Comparison of ENCODE assay signal across 10 cellular contexts in the genomic region with DNA sequence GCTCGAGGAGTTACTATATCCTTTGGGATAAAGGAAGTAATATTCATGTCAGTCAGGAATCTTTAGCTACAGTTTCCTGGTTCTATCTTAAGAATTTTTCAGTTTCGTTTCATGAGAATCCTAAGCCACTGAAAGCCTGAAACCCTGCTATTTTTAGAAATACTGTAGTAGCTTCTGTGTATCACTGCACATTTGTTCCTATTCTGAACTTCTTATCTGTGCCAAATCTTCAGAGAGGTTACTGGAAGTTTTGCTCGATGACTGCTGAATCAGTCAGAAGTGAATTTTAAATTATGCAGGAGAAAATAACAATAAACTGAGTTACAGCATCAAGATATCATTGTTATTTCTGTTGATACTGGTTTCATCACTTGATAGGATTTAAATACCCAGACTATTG.
DNase-seq lines count a peak whose midpoint lies in the region; ATAC-seq, FAIRE-seq and TF ChIP-seq lines count a peak whose summit lies in the region.
"Had no signal": no experiment of that assay in that cellular context is flagged by ENCODE, and none has a peak within 500 bp of the region (broad histone marks: within the 10 kb centered on the region; RNA-seq: fewer than 3 reads in every experiment).

No MANE protein-coding gene starts in this region.

- FAIRE-seq in islet of Langerhans (lab: Jason Lieb, UNC): peak; percentile 96

- H3K27ac ChIP-seq in HEK293 (ENCODE audit: extremely low read depth, low read depth, low read length): no peak overlapping the region
- H3K27ac ChIP-seq in CD4-positive, alpha-beta T cell (ENCODE audit: low read depth, low read length): no peak overlapping the region

- no peaks in the 10 kb centered on the region for H3K9me3 Mint-ChIP-seq in activated naive CD8-positive, alpha-beta T cell treated with anti-CD3 and anti-CD28 coated beads, Interleukin-2, amount 50 U/mL, for 24 hours
- no peaks in the 10 kb centered on the region for H3K9me3 Mint-ChIP-seq in CD4-positive, alpha-beta T cell
- H3K9me3 Mint-ChIP-seq: IgD-negative memory B cell had no signal

- H3K27ac Mint-ChIP-seq in activated naive CD8-positive, alpha-beta T cell treated with anti-CD3 and anti-CD28 coated beads, Interleukin-2, amount 50 U/mL, for 24 hours: no peak overlapping the region
- H3K27ac Mint-ChIP-seq in CD4-positive, alpha-beta T cell: no peak overlapping the region
- H3K27ac Mint-ChIP-seq: IgD-negative memory B cell, progenitor cell of endocrine pancreas had no signal

- no peak for TF ChIP-seq CTCF in HEK293 (tag by site-specific recombination; IDR thresholded peaks at IDR 0.05)
- TF ChIP-seq CTCF in CD4-positive, alpha-beta T cell (IDR thresholded peaks at IDR 0.05): no peak

- CTCF ChIA-PET in HEK293 (lab: Yijun Ruan, JAX): no interaction called here
- CTCF ChIA-PET in CD4-positive, alpha-beta T cell (lab: Charles Lee): no interaction called here

- intact Hi-C loops in CD4-positive, alpha-beta T cell (cut with DNase I, micrococcal nuclease): no loop called here

- no peak for ATAC-seq in activated naive CD8-positive, alpha-beta T cell treated with anti-CD3 and anti-CD28 coated beads, Interleukin-2, amount 50 U/mL, for 24 hours
- no peak for ATAC-seq in CD4-positive, alpha-beta T cell (ENCODE audit: poor library complexity)

- DNase-seq in EL: peak; percentile 54
- DNase-seq in OCI-M1 (lab: John Stamatoyannopoulos, UW): peak; percentile 59
- DNase-seq in DMS114 treated with DMSO at 0.1 percent for 48 hours (lab: John Stamatoyannopoulos, UW; ENCODE audit: unreplicated experiment): no peak
- DNase-seq in activated naive CD8-positive, alpha-beta T cell treated with anti-CD3 and anti-CD28 coated beads, Interleukin-2, amount 50 U/mL, for 24 hours: no peak
- no peak for DNase-seq in NK-92 (lab: John Stamatoyannopoulos, UW; ENCODE audit: unreplicated experiment)
- DNase-seq in CD4-positive, alpha-beta T cell: no peak

- H3K36me3 ChIP-seq in HEK293 (ENCODE audit: control insufficient read depth in 2 of 2, insufficient read depth in 1 of 2, low read length in 2 of 2): no peaks in the 10 kb centered on the region

- peaks cover 14% of the 10 kb centered on the region for H3K4me1 ChIP-seq in HEK293 (ENCODE audit: control insufficient read depth, insufficient read depth, low read length)

- no peaks in the 10 kb centered on the region for H3K9me3 ChIP-seq in HEK293 (ENCODE audit: control insufficient read depth, insufficient read depth, low read depth, low read length)
- no peaks in the 10 kb centered on the region for H3K9me3 ChIP-seq in CD4-positive, alpha-beta T cell (ENCODE audit: control insufficient read depth, low read length)

- no peak overlapping the region for H3K4me3 Mint-ChIP-seq in activated naive CD8-positive, alpha-beta T cell treated with anti-CD3 and anti-CD28 coated beads, Interleukin-2, amount 50 U/mL, for 24 hours
- no peak overlapping the region for H3K4me3 Mint-ChIP-seq in CD4-positive, alpha-beta T cell
- H3K4me3 Mint-ChIP-seq: IgD-negative memory B cell had no signal

- no peaks in the 10 kb centered on the region for H3K27me3 Mint-ChIP-seq in activated naive CD8-positive, alpha-beta T cell treated with anti-CD3 and anti-CD28 coated beads, Interleukin-2, amount 50 U/mL, for 24 hours
- peaks cover 12% of the 10 kb centered on the region for H3K27me3 Mint-ChIP-seq in CD4-positive, alpha-beta T cell
- H3K27me3 Mint-ChIP-seq: progenitor cell of endocrine pancreas had no signal

- H3K36me3 Mint-ChIP-seq in activated naive CD8-positive, alpha-beta T cell treated with anti-CD3 and anti-CD28 coated beads, Interleukin-2, amount 50 U/mL, for 24 hours (ENCODE audit: low read depth): no peaks in the 10 kb centered on the region
- H3K36me3 Mint-ChIP-seq in CD4-positive, alpha-beta T cell (ENCODE audit: low read depth): no peaks in the 10 kb centered on the region
- H3K36me3 Mint-ChIP-seq: IgD-negative memory B cell had no signal

- H3K4me3 ChIP-seq in HEK293 (ENCODE audit: low read depth, low read length): no peak overlapping the region

- POLR2A ChIA-PET in HEK293 (lab: Yijun Ruan, JAX): no interaction called here
- POLR2A ChIA-PET in CD4-positive, alpha-beta T cell (lab: Charles Lee): no interaction called here

- H3K27me3 ChIP-seq in CD4-positive, alpha-beta T cell (ENCODE audit: control insufficient read depth, insufficient read depth, low read length): no peaks in the 10 kb centered on the region

- H3K4me1 Mint-ChIP-seq in activated naive CD8-positive, alpha-beta T cell treated with anti-CD3 and anti-CD28 coated beads, Interleukin-2, amount 50 U/mL, for 24 hours: peaks cover 11% of the 10 kb centered on the region
- peaks cover 7% of the 10 kb centered on the region for H3K4me1 Mint-ChIP-seq in CD4-positive, alpha-beta T cell (ENCODE audit: low read depth)

TF ChIP-seq in HEK293, 187 proteins besides CTCF, POLR2A, EP300 and RAD21:
- TF ChIP-seq OSR2 (tag by site-specific recombination; IDR thresholded peaks at IDR 0.05) (peak; percentile 27; the same call in 1 of the 2 replicates), ZNF629 (tag by site-specific recombination; IDR thresholded peaks at IDR 0.05) (0 out of 2 replicates have a peak, but pooled peaks have one; percentile 0)
- TF ChIP-seq, protein P1, sequence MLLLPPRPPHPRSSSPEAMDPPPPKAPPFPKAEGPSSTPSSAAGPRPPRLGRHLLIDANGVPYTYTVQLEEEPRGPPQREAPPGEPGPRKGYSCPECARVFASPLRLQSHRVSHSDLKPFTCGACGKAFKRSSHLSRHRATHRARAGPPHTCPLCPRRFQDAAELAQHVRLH (tag by site-specific recombination; IDR thresholded peaks at IDR 0.05): no peak
- TF ChIP-seq, protein P2, sequence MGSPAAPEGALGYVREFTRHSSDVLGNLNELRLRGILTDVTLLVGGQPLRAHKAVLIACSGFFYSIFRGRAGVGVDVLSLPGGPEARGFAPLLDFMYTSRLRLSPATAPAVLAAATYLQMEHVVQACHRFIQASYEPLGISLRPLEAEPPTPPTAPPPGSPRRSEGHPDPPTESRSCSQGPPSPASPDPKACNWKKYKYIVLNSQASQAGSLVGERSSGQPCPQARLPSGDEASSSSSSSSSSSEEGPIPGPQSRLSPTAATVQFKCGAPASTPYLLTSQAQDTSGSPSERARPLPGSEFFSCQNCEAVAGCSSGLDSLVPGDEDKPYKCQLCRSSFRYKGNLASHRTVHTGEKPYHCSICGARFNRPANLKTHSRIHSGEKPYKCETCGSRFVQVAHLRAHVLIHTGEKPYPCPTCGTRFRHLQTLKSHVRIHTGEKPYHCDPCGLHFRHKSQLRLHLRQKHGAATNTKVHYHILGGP (tag by site-specific recombination; IDR thresholded peaks at IDR 0.05): peak; percentile 74

Comparison
In these comparisons a context has a peak if more than half of its experiments do, and no peak if none do; other contexts are left out.
1. DNase-seq: peak in EL (single experiment) and OCI-M1 (single experiment); none in DMS114 treated with DMSO at 0.1 percent for 48 hours (single experiment), activated naive CD8-positive, alpha-beta T cell treated with anti-CD3 and anti-CD28 coated beads, Interleukin-2, amount 50 U/mL, for 24 hours (single experiment), NK-92 (single experiment) and CD4-positive, alpha-beta T cell (0 of 10).